In genomic region chr9:530681-531080, GRCh38 we compare ENCODE assay signal across 12 cellular contexts. TPM values are rescaled to one million over a fixed set of nuclear protein-coding genes. Genes with fewer than 3 reads are reported as not detected.
DNase-seq lines count a peak whose midpoint lies in the region; ATAC-seq, FAIRE-seq and TF ChIP-seq lines count a peak whose summit lies in the region.
"Had no signal": no experiment of that assay in that cellular context is flagged by ENCODE, and none has a peak within 500 bp of the region (broad histone marks: within the 10 kb centered on the region; RNA-seq: fewer than 3 reads in every experiment).

No MANE protein-coding gene starts in this region.

- intact Hi-C loops in activated CD8-positive, alpha-beta T cell treated with anti-CD3 and anti-CD28 coated beads for 36 hours (cut with micrococcal nuclease) = no loop called here
- intact Hi-C loops in heart left ventricle (cut with DNase I) = no loop called here
- intact Hi-C loops in tibial artery (cut with DNase I; ENCODE audit: low total_unique reads) = no loop called here

- H4K20me1 ChIP-seq in astrocyte (ENCODE audit: insufficient read depth, low read length) = no peaks in the 10 kb centered on the region

- TF ChIP-seq CTCF in activated CD8-positive, alpha-beta T cell treated with anti-CD3 and anti-CD28 coated beads for 36 hours (IDR thresholded peaks at IDR 0.05) = no peak
- TF ChIP-seq CTCF in astrocyte (IDR thresholded peaks at IDR 0.05; ENCODE audit: insufficient read depth, low read depth, low read length) (no peak), heart left ventricle (IDR thresholded peaks at IDR 0.05) (no peak), tibial artery (IDR thresholded peaks at IDR 0.05) (no peak)

- no peaks in the 10 kb centered on the region for H3K27me3 ChIP-seq in astrocyte (ENCODE audit: insufficient read depth, low read length)
- no peaks in the 10 kb centered on the region for H3K27me3 ChIP-seq in heart left ventricle
- no peaks in the 10 kb centered on the region for H3K27me3 ChIP-seq in tibial artery
- no peaks in the 10 kb centered on the region for H3K27me3 ChIP-seq in H7 (ENCODE audit: control insufficient read depth, insufficient read depth, low read length)

- WGBS in heart left ventricle, 4 donors = 44 to 51% (median 48%) methylated on average over 3 of the region's 3 CpGs

- H3K9me3 ChIP-seq in astrocyte (ENCODE audit: insufficient read depth, low read depth, low read length) = no peaks in the 10 kb centered on the region
- H3K9me3 ChIP-seq in heart left ventricle = no peaks in the 10 kb centered on the region
- no peaks in the 10 kb centered on the region for H3K9me3 ChIP-seq in tibial artery

- no peaks in the 10 kb centered on the region for H3K36me3 Mint-ChIP-seq in activated CD8-positive, alpha-beta T cell treated with anti-CD3 and anti-CD28 coated beads for 36 hours (ENCODE audit: low read depth)
- H3K36me3 Mint-ChIP-seq in activated CD8-positive, alpha-beta T cell treated with anti-CD3 and anti-CD28 coated beads, Interleukin-2, amount 10 ng/mL, durations not matched to agents 7 days and 5 days (ENCODE audit: low read depth) = no peaks in the 10 kb centered on the region
- H3K36me3 Mint-ChIP-seq in astrocyte (ENCODE audit: low read depth, unreplicated experiment) = no peaks in the 10 kb centered on the region

- POLR2A ChIA-PET in activated CD8-positive, alpha-beta T cell treated with anti-CD3 and anti-CD28 coated beads for 36 hours (lab: Charles Lee) = no interaction called here
- POLR2A ChIA-PET in activated CD8-positive, alpha-beta T cell treated with anti-CD3 and anti-CD28 coated beads, Interleukin-2, amount 10 ng/mL, durations not matched to agents 7 days and 5 days (lab: Charles Lee) = no interaction called here

- CTCF ChIA-PET in activated CD8-positive, alpha-beta T cell treated with anti-CD3 and anti-CD28 coated beads for 36 hours (lab: Charles Lee) = no interaction called here
- CTCF ChIA-PET in activated CD8-positive, alpha-beta T cell treated with anti-CD3 and anti-CD28 coated beads, Interleukin-2, amount 10 ng/mL, durations not matched to agents 7 days and 5 days (lab: Charles Lee) = no interaction called here

- H3K4me1 Mint-ChIP-seq in activated CD8-positive, alpha-beta T cell treated with anti-CD3 and anti-CD28 coated beads for 36 hours (ENCODE audit: low read depth) = peaks cover 3% of the 10 kb centered on the region
- H3K4me1 Mint-ChIP-seq in activated CD8-positive, alpha-beta T cell treated with anti-CD3 and anti-CD28 coated beads, Interleukin-2, amount 10 ng/mL, durations not matched to agents 7 days and 5 days (ENCODE audit: low read depth) = no peaks in the 10 kb centered on the region
- peaks cover 10% of the 10 kb centered on the region for H3K4me1 Mint-ChIP-seq in astrocyte (ENCODE audit: low read depth, unreplicated experiment)

- H3K27ac Mint-ChIP-seq in activated CD8-positive, alpha-beta T cell treated with anti-CD3 and anti-CD28 coated beads for 36 hours = no peak overlapping the region
- H3K27ac Mint-ChIP-seq in activated CD8-positive, alpha-beta T cell treated with anti-CD3 and anti-CD28 coated beads, Interleukin-2, amount 10 ng/mL, durations not matched to agents 7 days and 5 days = no peak overlapping the region
- peak overlapping the region; percentile 98 for H3K27ac Mint-ChIP-seq in astrocyte (ENCODE audit: unreplicated experiment)
- H3K27ac Mint-ChIP-seq: effector memory CD8-positive, alpha-beta T cell had no signal

- no peak for ATAC-seq in activated CD8-positive, alpha-beta T cell treated with anti-CD3 and anti-CD28 coated beads for 36 hours
- no peak for ATAC-seq in activated CD8-positive, alpha-beta T cell treated with anti-CD3 and anti-CD28 coated beads, Interleukin-2, amount 10 ng/mL, durations not matched to agents 7 days and 5 days
- peak; percentile 38 to 82 (median 68) for ATAC-seq in heart left ventricle
- ATAC-seq: effector memory CD8-positive, alpha-beta T cell had no signal

- H3K27me3 Mint-ChIP-seq in activated CD8-positive, alpha-beta T cell treated with anti-CD3 and anti-CD28 coated beads for 36 hours = peaks cover 2% of the 10 kb centered on the region
- H3K27me3 Mint-ChIP-seq in activated CD8-positive, alpha-beta T cell treated with anti-CD3 and anti-CD28 coated beads, Interleukin-2, amount 10 ng/mL, durations not matched to agents 7 days and 5 days (ENCODE audit: low read depth) = peaks cover 6% of the 10 kb centered on the region
- H3K27me3 Mint-ChIP-seq in astrocyte (ENCODE audit: low read depth, unreplicated experiment) = no peaks in the 10 kb centered on the region

- no peaks in the 10 kb centered on the region for H3K36me3 ChIP-seq in astrocyte (ENCODE audit: insufficient read depth, low read length)
- no peaks in the 10 kb centered on the region for H3K36me3 ChIP-seq in heart left ventricle
- no peaks in the 10 kb centered on the region for H3K36me3 ChIP-seq in tibial artery
- H3K36me3 ChIP-seq in H7 (replicated peaks; ENCODE audit: control insufficient read depth, insufficient read depth, low read length) = no peaks in the 10 kb centered on the region

- H3K4me1 ChIP-seq in astrocyte (ENCODE audit: insufficient read depth, low read length) (no peaks in the 10 kb centered on the region), heart left ventricle (peaks cover 4 to 58% (median 36%) of the 10 kb centered on the region in 12 donors), tibial artery (peaks cover 0 to 15% (median 12%) of the 10 kb centered on the region in 4 donors)

- no peaks in the 10 kb centered on the region for H3K79me2 ChIP-seq in astrocyte (ENCODE audit: insufficient read depth, low read length)

- H3K27ac ChIP-seq in astrocyte (ENCODE audit: low read depth, low read length) (no peak overlapping the region), heart left ventricle (peak overlapping the region in 5 of 12 donors; percentile 3 to 48 (median 16)), tibial artery (no peak overlapping the region)
- H3K27ac ChIP-seq: VCaP had no signal

- H2AFZ ChIP-seq in astrocyte (ENCODE audit: low read depth, low read length) = no peak overlapping the region

- FAIRE-seq in astrocyte (lab: Jason Lieb, UNC) (no peak), urothelium cell line (lab: Jason Lieb, UNC) (no peak)
- FAIRE-seq: D721Med had no signal

- no peak overlapping the region for H3K4me2 ChIP-seq in astrocyte (ENCODE audit: low read length)

- H3K4me3 Mint-ChIP-seq in activated CD8-positive, alpha-beta T cell treated with anti-CD3 and anti-CD28 coated beads for 36 hours = no peak overlapping the region
- no peak overlapping the region for H3K4me3 Mint-ChIP-seq in activated CD8-positive, alpha-beta T cell treated with anti-CD3 and anti-CD28 coated beads, Interleukin-2, amount 10 ng/mL, durations not matched to agents 7 days and 5 days
- no peak overlapping the region for H3K4me3 Mint-ChIP-seq in astrocyte (ENCODE audit: unreplicated experiment)
- H3K4me3 Mint-ChIP-seq: effector memory CD8-positive, alpha-beta T cell had no signal

- no peak overlapping the region for H3K4me3 ChIP-seq in astrocyte (ENCODE audit: insufficient read depth, low read depth, low read length)
- no peak overlapping the region for H3K4me3 ChIP-seq in heart left ventricle
- no peak overlapping the region for H3K4me3 ChIP-seq in tibial artery
- no peak overlapping the region for H3K4me3 ChIP-seq in H7 (ENCODE audit: insufficient read depth, low read depth, low read length)

- TF ChIP-seq POLR2A in heart left ventricle (IDR thresholded peaks at IDR 0.05) = no peak

- no peaks in the 10 kb centered on the region for H3K9me3 Mint-ChIP-seq in activated CD8-positive, alpha-beta T cell treated with anti-CD3 and anti-CD28 coated beads for 36 hours
- no peaks in the 10 kb centered on the region for H3K9me3 Mint-ChIP-seq in activated CD8-positive, alpha-beta T cell treated with anti-CD3 and anti-CD28 coated beads, Interleukin-2, amount 10 ng/mL, durations not matched to agents 7 days and 5 days (ENCODE audit: insufficient read depth)
- H3K9me3 Mint-ChIP-seq in astrocyte (ENCODE audit: unreplicated experiment) = no peaks in the 10 kb centered on the region
- H3K9me3 Mint-ChIP-seq: effector memory CD8-positive, alpha-beta T cell had no signal

- DNase-seq in activated CD8-positive, alpha-beta T cell treated with anti-CD3 and anti-CD28 coated beads for 36 hours = peak; percentile 12
- no peak for DNase-seq in activated CD8-positive, alpha-beta T cell treated with anti-CD3 and anti-CD28 coated beads, Interleukin-2, amount 10 ng/mL, durations not matched to agents 7 days and 5 days
- DNase-seq in astrocyte (ENCODE audit: low read depth) = peak; percentile 32
- peak in 2 of 5 donors; percentile 67 to 70 for DNase-seq in heart left ventricle
- peak; percentile 42 to 74 for DNase-seq in tibial artery
- no peak for DNase-seq in H7
- DNase-seq in urothelium cell line (ENCODE audit: low spot score) = no peak
- no peak for DNase-seq in NCI-H510A (lab: John Stamatoyannopoulos, UW)
- DNase-seq: activated CD8-positive, alpha-beta memory T cell treated with anti-CD3 and anti-CD28 coated beads, Interleukin-2, amount 50 U/mL, for 48 hours; effector memory CD8-positive, alpha-beta T cell had no signal

- H3K9ac ChIP-seq in astrocyte (ENCODE audit: low read length) = no peak overlapping the region

RNA-seq across cellular contexts. Expression of gene KANK1, which starts 26.2 kb away (rescaled TPM):
- total RNA-seq in activated CD8-positive, alpha-beta T cell treated with anti-CD3 and anti-CD28 coated beads for 36 hours = 1 to 10 TPM; 2.6 to 2.8 TPM
- 1 to 10 TPM; 3.0 to 3.5 TPM for total RNA-seq in activated CD8-positive, alpha-beta T cell treated with anti-CD3 and anti-CD28 coated beads, Interleukin-2, amount 10 ng/mL, durations not matched to agents 7 days and 5 days
- total RNA-seq in astrocyte (22.7 and 23.4 TPM in 2 replicates), heart left ventricle (100 to 1,000 TPM in 7 of 9 donors, 10 to 100 TPM in 2; 74.9 to 242 (median 121) TPM)
- 10 to 100 TPM; 53.6 to 92.0 TPM for polyA plus RNA-seq in heart left ventricle
- total RNA-seq in H7 (2014; rRNA removed; shearing (Covaris generic)) = 16.1 and 20.6 TPM in 2 replicates

Comparison
In these comparisons a context has a peak if more than half of its experiments do, and no peak if none do; other contexts are left out.
1. DNase-seq: peak in activated CD8-positive, alpha-beta T cell treated with anti-CD3 and anti-CD28 coated beads for 36 hours (single experiment), astrocyte (single experiment) and tibial artery (2 of 2); none in activated CD8-positive, alpha-beta T cell treated with anti-CD3 and anti-CD28 coated beads, Interleukin-2, amount 10 ng/mL, durations not matched to agents 7 days and 5 days (single experiment), H7 (single experiment), urothelium cell line (single experiment) and NCI-H510A (single experiment).
2. ATAC-seq: peak in heart left ventricle (4 of 4); none in activated CD8-positive, alpha-beta T cell treated with anti-CD3 and anti-CD28 coated beads for 36 hours (single experiment) and activated CD8-positive, alpha-beta T cell treated with anti-CD3 and anti-CD28 coated beads, Interleukin-2, amount 10 ng/mL, durations not matched to agents 7 days and 5 days (single experiment).